ENCODE assay signal across 1 cellular context in genomic region chr11:65661599-65662246, GRCh38.
TF ChIP-seq lines count a peak whose summit lies in the region.

No MANE protein-coding gene starts in this region.

TF ChIP-seq in GM23338, 12 proteins besides CTCF, POLR2A, EP300 and RAD21 (continued from another document):
- no peak for TF ChIP-seq REST (IDR thresholded peaks at IDR 0.05; ENCODE audit: unreplicated experiment)
- no peak for TF ChIP-seq CREB1 (CRISPR knock-in tag; IDR thresholded peaks at IDR 0.05; ENCODE audit: low read depth)
- TF ChIP-seq JUNB (IDR thresholded peaks at IDR 0.05; ENCODE audit: unreplicated experiment) = no peak
- no peak for TF ChIP-seq ZNF462 (CRISPR knock-in tag; IDR thresholded peaks at IDR 0.05)
- TF ChIP-seq EZH2 (IDR thresholded peaks at IDR 0.05; ENCODE audit: low read depth, unreplicated experiment) = no peak
- no peak for TF ChIP-seq ETS1 (IDR thresholded peaks at IDR 0.05)
- no peak for TF ChIP-seq ZNF331 (CRISPR knock-in tag; IDR thresholded peaks at IDR 0.05; ENCODE audit: low read depth)
TF ChIP-seq in GM23338: peak in this region for 0.
